ENCODE assay signal across 27 cellular contexts in the genomic region with DNA sequence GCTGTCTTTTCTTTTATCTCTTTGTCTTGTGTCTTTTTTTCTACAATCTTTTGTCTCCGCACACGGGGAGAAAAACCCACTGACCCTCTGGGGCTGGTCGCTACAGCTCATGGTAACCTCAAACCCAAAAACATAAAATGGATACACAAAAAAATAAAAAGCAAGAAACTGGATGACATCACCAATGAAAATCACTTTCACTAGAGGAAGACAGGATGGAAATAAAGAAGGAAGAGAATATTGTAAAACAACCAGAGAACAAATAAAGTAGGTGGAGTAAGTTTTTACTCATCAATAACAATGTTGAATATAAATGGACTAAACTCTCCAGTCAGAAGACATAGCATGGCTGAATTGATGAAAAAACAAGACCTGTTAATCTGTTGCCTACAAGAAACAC.
"Had no signal": no experiment of that assay in that cellular context is flagged by ENCODE, and none has a peak within 500 bp of the region (broad histone marks: within the 10 kb centered on the region; RNA-seq: fewer than 3 reads in every experiment).

No MANE protein-coding gene starts in this region.

- H3K4me1 ChIP-seq: stomach, suprapubic skin, testis, thyroid gland, tibial artery, tibial nerve, transverse colon, upper lobe of left lung, upper lobe of right lung, uterus, vagina had no signal

- FAIRE-seq: urothelium cell line had no signal

- H3K27ac ChIP-seq: stomach, suprapubic skin, testis, thoracic aorta, thyroid gland, tibial artery, tibial nerve, transverse colon, upper lobe of left lung, upper lobe of right lung, uterus, vagina had no signal

- DNase-seq: stimulated activated CD4-positive, alpha-beta T cell treated with anti-CD3 and anti-CD28 coated beads, Interleukin-2, amount 100 ng/mL, for 48 hours; stimulated activated CD4-positive, alpha-beta T cell treated with anti-CD3 and anti-CD28 coated beads, Interleukin-4, amount 100 ng/mL, for 1 hour; stimulated activated CD4-positive, alpha-beta T cell treated with anti-CD3 and anti-CD28 coated beads, Interleukin-4, amount 100 ng/mL, for 24 hours; stimulated activated CD4-positive, alpha-beta T cell treated with anti-CD3 and anti-CD28 coated beads, Interleukin-4, amount 100 ng/mL, for 4 hours; stimulated activated CD8-positive, alpha-beta memory T cell treated with anti-CD3 and anti-CD28 coated beads, Interleukin-4, amount 100 ng/mL, for 48 hours; stimulated activated naive B cell treated with anti-CD40 and anti-IgM and Interleukin-4, amounts not matched to agents 10 μg/mL and 1 μg/mL and 100 μg/mL, for 72 hours; stimulated activated naive CD4-positive, alpha-beta T cell; stimulated activated naive CD4-positive, alpha-beta T cell treated with Interleukin-2 at 50 U/mL for 16 hours; stimulated activated naive CD8-positive, alpha-beta T cell treated with anti-CD3 and anti-CD28 coated beads, Interleukin-15, amount 100 ng/mL, for 72 hours; stimulated activated naive CD8-positive, alpha-beta T cell treated with anti-CD3 and anti-CD28 coated beads, Interleukin-15, Interleukin-2, amounts not matched to agents 100 U/mL and 50 U/mL, for 24 hours; stomach; substantia nigra; testis; thyroid gland; tibial artery; transverse colon; trophoblast cell; upper lobe of left lung; upper lobe of right lung; uterus had no signal

- H3K36me3 ChIP-seq: suprapubic skin, thoracic aorta, thyroid gland, transverse colon, upper lobe of left lung, upper lobe of right lung, uterus, vagina had no signal

- H3K9me3 ChIP-seq: stomach, suprapubic skin, testis, thoracic aorta, thyroid gland, tibial artery, transverse colon, upper lobe of left lung, upper lobe of right lung, uterus, vagina had no signal

- H3K4me3 ChIP-seq: stomach, suprapubic skin, testis, thoracic aorta, thyroid gland, tibial artery, tibial nerve, transverse colon, upper lobe of left lung, upper lobe of right lung, uterus, vagina had no signal

- ATAC-seq: stimulated activated effector memory CD8-positive, alpha-beta T cell treated with anti-CD3 and anti-CD28 coated beads, Interleukin-12 subunit alpha, Interleukin-12 subunit beta, amount 100 ng/mL, for 72 hours; stimulated activated memory B cell treated with anti-CD40 and anti-IgM and Interleukin-4, amounts not matched to agents 10 μg/mL and 1 μg/mL and 100 μg/mL, for 72 hours; stimulated activated naive B cell treated with anti-CD40 and anti-IgM and Interleukin-4, amounts not matched to agents 10 μg/mL and 1 μg/mL and 100 μg/mL, for 72 hours; stimulated activated naive CD8-positive, alpha-beta T cell treated with anti-CD3 and anti-CD28 coated beads, Interleukin-15, amount 100 ng/mL, for 72 hours; stimulated activated naive CD8-positive, alpha-beta T cell treated with anti-CD3 and anti-CD28 coated beads, Interleukin-15, Interleukin-2, amounts not matched to agents 100 U/mL and 50 U/mL, for 24 hours; upper lobe of right lung had no signal

- H3K27me3 ChIP-seq: stomach, suprapubic skin, testis, thyroid gland, tibial artery, tibial nerve, transverse colon, upper lobe of left lung, upper lobe of right lung, uterus, vagina had no signal
